ENCODE assay signal across 8 cellular contexts in the genomic region with DNA sequence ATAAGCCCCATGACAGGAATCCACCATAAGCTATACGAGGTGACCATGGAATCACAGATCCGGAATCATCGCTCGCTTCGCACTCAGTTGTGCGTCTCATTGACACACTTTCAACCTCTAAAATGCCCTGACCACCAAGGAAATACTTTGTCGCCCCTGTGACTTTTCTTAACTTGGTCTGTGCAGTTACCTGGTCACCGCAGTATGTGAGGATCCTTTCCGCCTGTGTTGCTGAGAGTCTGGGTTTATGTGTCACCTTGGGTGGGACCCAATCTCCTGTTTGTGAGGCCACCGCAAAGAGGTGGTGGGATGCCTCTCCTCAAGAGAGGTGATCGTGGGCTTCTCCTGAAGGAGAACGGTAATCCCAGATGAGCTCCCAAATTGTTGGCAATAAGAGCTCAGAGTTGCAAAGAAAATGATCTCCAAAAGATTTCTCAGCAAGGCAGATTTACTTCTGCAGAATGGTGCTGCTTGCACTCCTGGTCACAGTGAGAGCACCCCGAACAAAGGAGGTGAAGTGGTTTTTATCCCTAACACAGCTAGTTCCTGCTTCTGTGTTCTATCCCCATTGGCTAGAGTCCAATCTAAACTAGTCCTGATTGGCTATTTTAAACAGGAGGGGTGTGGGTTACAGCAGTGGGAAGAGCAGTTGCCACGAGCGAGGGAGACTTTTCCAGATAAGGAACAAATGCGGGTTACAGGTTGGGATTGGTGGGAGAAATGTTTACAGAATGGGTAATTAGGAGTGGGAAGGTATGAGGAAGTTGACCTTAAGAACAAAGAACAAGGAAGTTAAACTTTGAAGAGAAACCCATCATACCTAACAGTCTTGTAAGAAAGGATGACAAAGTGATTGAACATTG. TPM values are rescaled to one million over a fixed set of nuclear protein-coding genes. Genes with fewer than 3 reads are reported as not detected.
DNase-seq lines count a peak whose midpoint lies in the region; ATAC-seq and TF ChIP-seq lines count a peak whose summit lies in the region.

No MANE protein-coding gene starts in this region.

- H3K4me3 ChIP-seq in GM12865 (ENCODE audit: low read depth, low read length): no peak overlapping the region
- no peak overlapping the region for H3K4me3 ChIP-seq in CD8-positive, alpha-beta T cell (ENCODE audit: low read depth, low read length)

- no peak for ATAC-seq in CD8-positive, alpha-beta T cell
- ATAC-seq in GM18520 (IDR thresholded peaks at IDR 0.05; ENCODE audit: unreplicated experiment): no peak

- peaks cover 43% of the 10 kb centered on the region for H3K9me3 Mint-ChIP-seq in nephron
- H3K9me3 Mint-ChIP-seq in CD8-positive, alpha-beta T cell: peaks cover 57% of the 10 kb centered on the region

- intact Hi-C loops in CD8-positive, alpha-beta T cell (cut with DNase I, micrococcal nuclease): no loop called here

- peak overlapping the region in 2 of 3 experiments; percentile 6 to 17 for H3K4me3 Mint-ChIP-seq in nephron
- no peak overlapping the region for H3K4me3 Mint-ChIP-seq in CD8-positive, alpha-beta T cell

- CTCF ChIA-PET in CD8-positive, alpha-beta T cell (lab: Charles Lee): no interaction called here

- POLR2A ChIA-PET in CD8-positive, alpha-beta T cell (lab: Charles Lee): interaction anchor here (0.6 kb wide), 1 partner anchor 406 kb away, joined by 3 read pairs; no protein-coding TSS in a partner anchor

- H3K4me1 ChIP-seq in CD8-positive, alpha-beta T cell (ENCODE audit: insufficient read depth, low read length): peaks cover 22% of the 10 kb centered on the region

- peak; percentile 33 for DNase-seq in GM12865 (ENCODE audit: low read depth)
- DNase-seq in M059J (ENCODE audit: low read depth): peak; percentile 64
- peak; percentile 22 for DNase-seq in astrocyte of the hippocampus (ENCODE audit: low read depth, low spot score)
- DNase-seq in CD8-positive, alpha-beta T cell: no peak
- DNase-seq in NCI-H226: no peak
- DNase-seq in OCI-M2 (lab: John Stamatoyannopoulos, UW; ENCODE audit: unreplicated experiment): no peak

- H3K27me3 ChIP-seq in CD8-positive, alpha-beta T cell (ENCODE audit: insufficient read depth, low read length): no peaks in the 10 kb centered on the region

- H3K27ac Mint-ChIP-seq in nephron: peak overlapping the region in 2 of 3 experiments; percentile 34 to 41
- H3K27ac Mint-ChIP-seq in CD8-positive, alpha-beta T cell: no peak overlapping the region

- H3K27ac ChIP-seq in CD8-positive, alpha-beta T cell (ENCODE audit: low read depth, low read length): no peak overlapping the region

- peaks cover 81% of the 10 kb centered on the region for H3K36me3 ChIP-seq in CD8-positive, alpha-beta T cell (ENCODE audit: insufficient read depth, low read length)

- H3K36me3 Mint-ChIP-seq in nephron (ENCODE audit: low read depth): peaks cover 100% of the 10 kb centered on the region
- peaks cover 99% of the 10 kb centered on the region for H3K36me3 Mint-ChIP-seq in CD8-positive, alpha-beta T cell

- TF ChIP-seq CTCF in GM12865 (IDR thresholded peaks at IDR 0.05; ENCODE audit: insufficient read depth, low read depth, low read length, missing control alignments) (no peak), nephron (IDR thresholded peaks at IDR 0.05; ENCODE audit: unreplicated experiment in 3 of 3) (no peak)
- no peak for TF ChIP-seq CTCF in CD8-positive, alpha-beta T cell (IDR thresholded peaks at IDR 0.05)

- peaks cover 55% of the 10 kb centered on the region for H3K4me1 Mint-ChIP-seq in nephron
- peaks cover 31% of the 10 kb centered on the region for H3K4me1 Mint-ChIP-seq in CD8-positive, alpha-beta T cell (ENCODE audit: low read depth)

- H3K9me3 ChIP-seq in CD8-positive, alpha-beta T cell (ENCODE audit: low read length): peaks cover 44% of the 10 kb centered on the region

- no peaks in the 10 kb centered on the region for H3K27me3 Mint-ChIP-seq in nephron (ENCODE audit: low read depth)
- H3K27me3 Mint-ChIP-seq in CD8-positive, alpha-beta T cell (ENCODE audit: low read depth): no peaks in the 10 kb centered on the region

RNA-seq across cellular contexts. Expression of a gene that starts 9.1 kb away (rescaled TPM):
- total RNA-seq in M059J (2014; rRNA removed; shearing (Covaris generic)): 104 and 156 TPM in 2 replicates
- 10 to 100 TPM; 53.8 to 55.0 TPM for total RNA-seq in CD8-positive, alpha-beta T cell

Comparison
In these comparisons a context has a peak if more than half of its experiments do, and no peak if none do; other contexts are left out.
1. DNase-seq: peak in GM12865 (single experiment), M059J (single experiment) and astrocyte of the hippocampus (single experiment); none in CD8-positive, alpha-beta T cell (0 of 7), NCI-H226 (single experiment) and OCI-M2 (single experiment).